In genomic region chr9:88388203-88388885, GRCh38 we compare ENCODE assay signal across 8 cellular contexts. TPM values are rescaled to one million over a fixed set of nuclear protein-coding genes. Genes with fewer than 3 reads are reported as not detected.
A peak's percentile ranks its signal among the peaks of the same experiment; 100 is the strongest.
DNase-seq lines count a peak whose midpoint lies in the region; ATAC-seq and TF ChIP-seq lines count a peak whose summit lies in the region.

TSS of gene SPIN1 (plus strand) at chr9:88388444. CDS start at chr9:88426540, 38,096 bp downstream.

- peak within 1 kb of the TSS; percentile 91 for H3K27ac Mint-ChIP-seq in activated naive CD4-positive, alpha-beta T cell treated with anti-CD3 and anti-CD28 coated beads for 36 hours

- H3K79me2 ChIP-seq in KMS-11 (ENCODE audit: insufficient read depth, low read depth), result peaks cover 37% of the 10 kb centered on the region

- intact Hi-C loops in activated naive CD4-positive, alpha-beta T cell treated with anti-CD3 and anti-CD28 coated beads for 36 hours (cut with micrococcal nuclease), result loop anchor here (1.0 to 10.0 kb wide), 11 partner anchors 76 to 1441 kb away; partner anchors contain the start of genes CDK20, CKS2, GAS1 and NXNL2

- peak within 1 kb of the TSS; percentile 74 for H3K4me2 ChIP-seq in KMS-11

- H3K27me3 ChIP-seq in KMS-11 (ENCODE audit: insufficient read depth, low read depth), result no peaks in the 10 kb centered on the region

- no peak within 1 kb of the TSS for H3K4me3 ChIP-seq in KMS-11 (IDR thresholded peaks at IDR 0.05; ENCODE audit: insufficient read depth, low read depth, low read length)
- H3K4me3 ChIP-seq in SK-N-MC, result peak within 1 kb of the TSS; percentile 95

- peak; percentile 78 for DNase-seq in GDM1 (lab: John Stamatoyannopoulos, UW)
- no peak for DNase-seq in SK-N-MC (ENCODE audit: low read depth, low spot score)
- DNase-seq in activated naive CD4-positive, alpha-beta T cell treated with anti-CD3 and anti-CD28 coated beads for 36 hours, result peak; percentile 78
- DNase-seq in globus pallidus (ENCODE audit: low spot score), result peak; percentile 68
- DNase-seq in omental fat pad (ENCODE audit: low spot score), result peak; percentile 30

- H3K27me3 Mint-ChIP-seq in activated naive CD4-positive, alpha-beta T cell treated with anti-CD3 and anti-CD28 coated beads for 36 hours (ENCODE audit: low read depth), result no peaks in the 10 kb centered on the region

- ATAC-seq in GM21737 (IDR thresholded peaks at IDR 0.05; ENCODE audit: unreplicated experiment) (peak; percentile 84), omental fat pad (ENCODE audit: low FRiP score) (peak; percentile 91)

- H3K36me3 ChIP-seq in KMS-11 (ENCODE audit: insufficient read depth) (no peaks in the 10 kb centered on the region), SK-N-MC (ENCODE audit: insufficient read depth, low read length) (peaks cover 28% of the 10 kb centered on the region)

- no peaks in the 10 kb centered on the region for H3K9me3 ChIP-seq in SK-N-MC (ENCODE audit: low read depth, low read length)

- H3K9ac ChIP-seq in KMS-11 (peak within 1 kb of the TSS; percentile 58; the same call in 1 of the 2 replicates), SK-N-MC (ENCODE audit: insufficient read length) (peak within 1 kb of the TSS; percentile 83)

- peaks cover 18% of the 10 kb centered on the region for H3K4me1 ChIP-seq in KMS-11 (ENCODE audit: low read depth, poor library complexity, severe bottlenecking)

- 0 out of 2 replicates have a peak, but pooled peaks cover 3% of the 10 kb centered on the region for H4K20me1 ChIP-seq in KMS-11 (ENCODE audit: insufficient read depth)

- no peaks in the 10 kb centered on the region for H3K9me3 Mint-ChIP-seq in activated naive CD4-positive, alpha-beta T cell treated with anti-CD3 and anti-CD28 coated beads for 36 hours

- peaks cover 31% of the 10 kb centered on the region for H3K4me1 Mint-ChIP-seq in activated naive CD4-positive, alpha-beta T cell treated with anti-CD3 and anti-CD28 coated beads for 36 hours (ENCODE audit: low read depth)

- CTCF ChIA-PET in activated naive CD4-positive, alpha-beta T cell treated with anti-CD3 and anti-CD28 coated beads for 36 hours (lab: Charles Lee), result no interaction called here

- H3K27ac ChIP-seq in KMS-11 (no peak within 1 kb of the TSS), SK-N-MC (peak within 1 kb of the TSS; percentile 77), temporal lobe (ENCODE audit: low read depth, low read length) (peak within 1 kb of the TSS; percentile 70)

- TF ChIP-seq CTCF in KMS-11 (conservative IDR thresholded peaks at IDR 0.05; ENCODE audit: low read depth, low read length) (no peak), omental fat pad (IDR thresholded peaks at IDR 0.05) (peak in 1 of 3 donors; percentile 27)

- peak within 1 kb of the TSS; percentile 85 for H3K4me3 Mint-ChIP-seq in activated naive CD4-positive, alpha-beta T cell treated with anti-CD3 and anti-CD28 coated beads for 36 hours

- peaks cover 2% of the 10 kb centered on the region for H3K36me3 Mint-ChIP-seq in activated naive CD4-positive, alpha-beta T cell treated with anti-CD3 and anti-CD28 coated beads for 36 hours (ENCODE audit: low read depth)

- peak within 1 kb of the TSS; percentile 98 for H2AFZ ChIP-seq in KMS-11 (ENCODE audit: low read depth)

RNA-seq across cellular contexts. Expression of gene SPIN1, which starts in this region (rescaled TPM):
- total RNA-seq in activated naive CD4-positive, alpha-beta T cell treated with anti-CD3 and anti-CD28 coated beads for 36 hours, result 10 to 100 TPM; 20.2 to 21.4 TPM
- total RNA-seq in omental fat pad (10 to 100 TPM; 44.8 to 66.4 (median 49.1) TPM), temporal lobe (256 TPM)
